24 cellular contexts compared by ENCODE assay signal in genomic region chr6:90765491-90765890, GRCh38.
DNase-seq lines count a peak whose midpoint lies in the region; ATAC-seq, FAIRE-seq and TF ChIP-seq lines count a peak whose summit lies in the region.
"Had no signal": no experiment of that assay in that cellular context is flagged by ENCODE, and none has a peak within 500 bp of the region (broad histone marks: within the 10 kb centered on the region; RNA-seq: fewer than 3 reads in every experiment).

No MANE protein-coding gene starts in this region.

- peak overlapping the region; percentile 75 for H3K18ac ChIP-seq in mesendoderm (ENCODE audit: low read length)

- intact Hi-C loops in activated T-helper 2 cell treated with anti-CD3 and anti-CD28 coated beads, Interferon-gamma antibody, Interleukin-2, Interleukin-4, amounts not matched to agents 10 μg/mL and 5 μg/mL and 100 μg/mL, durations not matched to agents 14 hours and 24 hours and 36 hours (cut with micrococcal nuclease), result no loop called here

- peak overlapping the region; percentile 30 for H2BK5ac ChIP-seq in mesendoderm (ENCODE audit: low read length)

- H3K27me3 ChIP-seq in bronchial epithelial cell (ENCODE audit: control insufficient read depth, insufficient read depth, low read length), result no peaks in the 10 kb centered on the region
- H3K27me3 ChIP-seq in mesendoderm (ENCODE audit: insufficient read depth, low read length, poor library complexity), result no peaks in the 10 kb centered on the region

- H2BK120ac ChIP-seq in mesendoderm (ENCODE audit: low read depth, low read length), result no peak overlapping the region

- H3K4me1 ChIP-seq in mesendoderm (ENCODE audit: control insufficient read depth, low read depth, low read length), result peaks cover 1% of the 10 kb centered on the region
- H3K4me1 ChIP-seq: BE2C had no signal

- ATAC-seq in HG02623 (IDR thresholded peaks at IDR 0.05; ENCODE audit: unreplicated experiment), result no peak
- ATAC-seq: K562 had no signal

- no peak for FAIRE-seq in bronchial epithelial cell (lab: Jason Lieb, UNC)
- FAIRE-seq: A204.1, G401.6, GM12891, GM19239, H1, HTR-8/SVneo, K562 had no signal

- no CpG with 5 or more reads among the region's 2 CpGs for WGBS in mesendoderm (ENCODE audit: extremely low coverage, insufficient coverage, low lambda C conversion rate)

- H3K4me3 ChIP-seq in bronchial epithelial cell (ENCODE audit: low read depth, low read length) (no peak overlapping the region), mesendoderm (ENCODE audit: low read length) (no peak overlapping the region)
- H3K4me3 ChIP-seq: K562 had no signal

- no peaks in the 10 kb centered on the region for H3K79me2 ChIP-seq in mesendoderm (ENCODE audit: control insufficient read depth, insufficient read depth, low read length)

- no peak overlapping the region for H4K8ac ChIP-seq in mesendoderm (ENCODE audit: low read depth, low read length)

- H3K27ac ChIP-seq in mesendoderm (ENCODE audit: low read depth, low read length), result no peak overlapping the region

- no peak overlapping the region for H3K4me2 ChIP-seq in mesendoderm (ENCODE audit: low read length)

- no peaks in the 10 kb centered on the region for H3K9me3 Mint-ChIP-seq in activated T-helper 2 cell treated with anti-CD3 and anti-CD28 coated beads, Interferon-gamma antibody, Interleukin-2, Interleukin-4, amounts not matched to agents 10 μg/mL and 5 μg/mL and 100 μg/mL, durations not matched to agents 14 hours and 24 hours and 36 hours
- H3K9me3 Mint-ChIP-seq: CD8-positive, alpha-beta memory T cell; H9 had no signal

- H4K5ac ChIP-seq in mesendoderm (ENCODE audit: low read length), result no peak overlapping the region

- no peak overlapping the region for H3K4ac ChIP-seq in mesendoderm (ENCODE audit: low read depth, low read length)

- no peaks in the 10 kb centered on the region for H3K79me1 ChIP-seq in mesendoderm (ENCODE audit: low read length)

- H3K56ac ChIP-seq in mesendoderm (ENCODE audit: low read length), result no peak overlapping the region

- no peak overlapping the region for H3K23ac ChIP-seq in mesendoderm (ENCODE audit: low read length)

- H2BK15ac ChIP-seq in mesendoderm (replicated peaks; ENCODE audit: low read depth), result no peak overlapping the region

- TF ChIP-seq CTCF in bronchial epithelial cell (IDR thresholded peaks at IDR 0.05; ENCODE audit: insufficient read depth, low read length, severe bottlenecking), result no peak

- H3K4me1 Mint-ChIP-seq in activated T-helper 2 cell treated with anti-CD3 and anti-CD28 coated beads, Interferon-gamma antibody, Interleukin-2, Interleukin-4, amounts not matched to agents 10 μg/mL and 5 μg/mL and 100 μg/mL, durations not matched to agents 14 hours and 24 hours and 36 hours (ENCODE audit: low read depth), result no peaks in the 10 kb centered on the region
- H3K4me1 Mint-ChIP-seq: CD4-positive, CD25-positive, alpha-beta regulatory T cell; CD8-positive, alpha-beta memory T cell had no signal

- H3K27ac Mint-ChIP-seq in activated T-helper 2 cell treated with anti-CD3 and anti-CD28 coated beads, Interferon-gamma antibody, Interleukin-2, Interleukin-4, amounts not matched to agents 10 μg/mL and 5 μg/mL and 100 μg/mL, durations not matched to agents 14 hours and 24 hours and 36 hours, result no peak overlapping the region
- H3K27ac Mint-ChIP-seq: CD4-positive, CD25-positive, alpha-beta regulatory T cell; CD8-positive, alpha-beta memory T cell; H9 had no signal

- DNase-seq in DMS53 treated with DMSO at 0.1 percent for 48 hours (lab: John Stamatoyannopoulos, UW; ENCODE audit: unreplicated experiment) (peak; percentile 61), ELR (ENCODE audit: low read depth) (peak; percentile 31), bronchial epithelial cell (ENCODE audit: low read depth) (peak; percentile 18), mesendoderm (peak; percentile 63), SHP77 (lab: John Stamatoyannopoulos, UW) (no peak), pons (ENCODE audit: low spot score) (no peak)
- no peak for DNase-seq in activated T-helper 2 cell treated with anti-CD3 and anti-CD28 coated beads, Interferon-gamma antibody, Interleukin-2, Interleukin-4, amounts not matched to agents 10 μg/mL and 5 μg/mL and 100 μg/mL, durations not matched to agents 14 hours and 24 hours and 36 hours (ENCODE audit: low spot score)
- DNase-seq: ACHN; BE2C; C1 segment of cervical spinal cord; CD4-positive, CD25-positive, alpha-beta regulatory T cell; CD8-positive, alpha-beta memory T cell; DMS 273 treated with DMSO at 0.1 percent for 48 hours; DMS79; H9; IMR-90 had no signal

- no peaks in the 10 kb centered on the region for H3K36me3 Mint-ChIP-seq in activated T-helper 2 cell treated with anti-CD3 and anti-CD28 coated beads, Interferon-gamma antibody, Interleukin-2, Interleukin-4, amounts not matched to agents 10 μg/mL and 5 μg/mL and 100 μg/mL, durations not matched to agents 14 hours and 24 hours and 36 hours (ENCODE audit: low read depth)
- H3K36me3 Mint-ChIP-seq: CD4-positive, CD25-positive, alpha-beta regulatory T cell had no signal

- H3K27me3 Mint-ChIP-seq in activated T-helper 2 cell treated with anti-CD3 and anti-CD28 coated beads, Interferon-gamma antibody, Interleukin-2, Interleukin-4, amounts not matched to agents 10 μg/mL and 5 μg/mL and 100 μg/mL, durations not matched to agents 14 hours and 24 hours and 36 hours (ENCODE audit: low read depth), result peaks cover 2% of the 10 kb centered on the region
- H3K27me3 Mint-ChIP-seq: CD4-positive, CD25-positive, alpha-beta regulatory T cell had no signal

- H3K36me3 ChIP-seq in bronchial epithelial cell (ENCODE audit: control insufficient read depth, insufficient read depth, low read length) (no peaks in the 10 kb centered on the region), mesendoderm (ENCODE audit: control insufficient read depth, insufficient read depth, low read length) (no peaks in the 10 kb centered on the region)
- H3K36me3 ChIP-seq: BE2C had no signal

- no peak overlapping the region for H2AK5ac ChIP-seq in mesendoderm (ENCODE audit: low read length)

- H3K9ac ChIP-seq in mesendoderm (ENCODE audit: low read length), result no peak overlapping the region

- H3K4me3 Mint-ChIP-seq in activated T-helper 2 cell treated with anti-CD3 and anti-CD28 coated beads, Interferon-gamma antibody, Interleukin-2, Interleukin-4, amounts not matched to agents 10 μg/mL and 5 μg/mL and 100 μg/mL, durations not matched to agents 14 hours and 24 hours and 36 hours (ENCODE audit: low read depth), result no peak overlapping the region
- H3K4me3 Mint-ChIP-seq: CD4-positive, CD25-positive, alpha-beta regulatory T cell; CD8-positive, alpha-beta memory T cell; H9 had no signal

Comparison
In these comparisons a context has a peak if more than half of its experiments do, and no peak if none do; other contexts are left out.
1. DNase-seq: peak in DMS53 treated with DMSO at 0.1 percent for 48 hours (single experiment), ELR (single experiment), bronchial epithelial cell (single experiment) and mesendoderm (single experiment); none in activated T-helper 2 cell treated with anti-CD3 and anti-CD28 coated beads, Interferon-gamma antibody, Interleukin-2, Interleukin-4, amounts not matched to agents 10 μg/mL and 5 μg/mL and 100 μg/mL, durations not matched to agents 14 hours and 24 hours and 36 hours (single experiment), SHP77 (0 of 2) and pons (single experiment).